Comparison of ENCODE assay signal across 8 cellular contexts in genomic region chr5:75509956-75510355, GRCh38. TPM values are rescaled to one million over a fixed set of nuclear protein-coding genes. Genes with fewer than 3 reads are reported as not detected.
DNase-seq lines count a peak whose midpoint lies in the region; ATAC-seq and TF ChIP-seq lines count a peak whose summit lies in the region.

No MANE protein-coding gene starts in this region.

- H3K27ac ChIP-seq in AG04450 (ENCODE audit: low read depth, low read length) = no peak overlapping the region

- H3K4me3 ChIP-seq in AG04450 (ENCODE audit: low read depth, low read length) = peak overlapping the region; percentile 80

- peaks cover 2% of the 10 kb centered on the region; the same call in 1 of the 2 replicates for H3K9me3 ChIP-seq in AG04450 (ENCODE audit: control insufficient read depth, insufficient read depth, low read length)

- DNase-seq in AG04450 (ENCODE audit: low read depth, low spot score) = peak; percentile 1
- peak; percentile 60 for DNase-seq in HCEC 1CT
- DNase-seq in activated naive CD8-positive, alpha-beta T cell treated with anti-CD3 and anti-CD28 coated beads for 36 hours = no peak
- peak; percentile 75 for DNase-seq in iris pigment epithelial cell (ENCODE audit: low read depth)
- DNase-seq in stromal cell of bone marrow (ENCODE audit: low read depth) = peak; percentile 58
- DNase-seq in sciatic nerve (ENCODE audit: low spot score) = no peak

- no peak for ATAC-seq in GM18502 (IDR thresholded peaks at IDR 0.05; ENCODE audit: poor library complexity, unreplicated experiment)
- no peak for ATAC-seq in sciatic nerve
- ATAC-seq in HG02970 (IDR thresholded peaks at IDR 0.05; ENCODE audit: low FRiP score, unreplicated experiment) = no peak

- POLR2A ChIA-PET in AG04450 (lab: Yijun Ruan, JAX) = interaction anchor here (0.9 kb wide), 1 partner anchor 38 kb away, joined by 3 read pairs; no protein-coding TSS in a partner anchor

- H3K9me3 Mint-ChIP-seq in activated naive CD8-positive, alpha-beta T cell treated with anti-CD3 and anti-CD28 coated beads for 36 hours = peaks cover 2% of the 10 kb centered on the region

- intact Hi-C loops in sciatic nerve (cut with DNase I) = loop anchor here (5.0 kb wide), 1 partner anchor 178 kb away; no protein-coding TSS in a partner anchor

- H3K27me3 Mint-ChIP-seq in activated naive CD8-positive, alpha-beta T cell treated with anti-CD3 and anti-CD28 coated beads for 36 hours = no peaks in the 10 kb centered on the region

- CTCF ChIA-PET in AG04450 (lab: Charles Lee) = interaction anchor here (0.7 to 2.3 kb wide), 3 partner anchors 169 to 665 kb away, joined by 3 to 9 read pairs (median 4); no protein-coding TSS in a partner anchor

- no peak for TF ChIP-seq CTCF in AG04450 (IDR thresholded peaks at IDR 0.05; ENCODE audit: low read depth, low read length)

- H3K36me3 Mint-ChIP-seq in activated naive CD8-positive, alpha-beta T cell treated with anti-CD3 and anti-CD28 coated beads for 36 hours = peaks cover 19% of the 10 kb centered on the region

- H3K4me1 Mint-ChIP-seq in activated naive CD8-positive, alpha-beta T cell treated with anti-CD3 and anti-CD28 coated beads for 36 hours = peaks cover 40% of the 10 kb centered on the region

- H3K4me3 Mint-ChIP-seq in activated naive CD8-positive, alpha-beta T cell treated with anti-CD3 and anti-CD28 coated beads for 36 hours = peak overlapping the region; percentile 97

- no peaks in the 10 kb centered on the region for H3K27me3 ChIP-seq in AG04450 (ENCODE audit: control insufficient read depth, insufficient read depth, low read length)

- H3K27ac Mint-ChIP-seq in activated naive CD8-positive, alpha-beta T cell treated with anti-CD3 and anti-CD28 coated beads for 36 hours = peak overlapping the region; percentile 54

RNA-seq across cellular contexts. Expression of gene CERT1, which starts 1.5 kb away (rescaled TPM):
- 17.1 and 18.1 TPM in 2 replicates for polyA plus RNA-seq in AG04450 (2011; rRNA removed)
- 28.9 and 32.3 TPM in 2 replicates for polyA minus RNA-seq in AG04450 (2011; rRNA and poly(A)+ RNA removed)
- 10 to 100 TPM; 23.3 to 24.2 TPM for total RNA-seq in activated naive CD8-positive, alpha-beta T cell treated with anti-CD3 and anti-CD28 coated beads for 36 hours
- total RNA-seq in sciatic nerve = 44.6 TPM

RNA-seq across cellular contexts. Expression of gene POLK, which starts 1.7 kb away (rescaled TPM):
- polyA plus RNA-seq in AG04450 (2011; rRNA removed) = 20.8 and 30.9 TPM in 2 replicates
- 15.6 and 41.2 TPM in 2 replicates for polyA minus RNA-seq in AG04450 (2011; rRNA and poly(A)+ RNA removed)
- 10 to 100 TPM; 25.2 to 28.6 TPM for total RNA-seq in activated naive CD8-positive, alpha-beta T cell treated with anti-CD3 and anti-CD28 coated beads for 36 hours
- total RNA-seq in sciatic nerve = 63.8 TPM

Comparison
In these comparisons a context has a peak if more than half of its experiments do, and no peak if none do; other contexts are left out.
1. DNase-seq: peak in AG04450 (single experiment), HCEC 1CT (single experiment), iris pigment epithelial cell (single experiment) and stromal cell of bone marrow (single experiment); none in activated naive CD8-positive, alpha-beta T cell treated with anti-CD3 and anti-CD28 coated beads for 36 hours (single experiment) and sciatic nerve (single experiment).